ENCODE assay signal across 8 cellular contexts in the genomic region with DNA sequence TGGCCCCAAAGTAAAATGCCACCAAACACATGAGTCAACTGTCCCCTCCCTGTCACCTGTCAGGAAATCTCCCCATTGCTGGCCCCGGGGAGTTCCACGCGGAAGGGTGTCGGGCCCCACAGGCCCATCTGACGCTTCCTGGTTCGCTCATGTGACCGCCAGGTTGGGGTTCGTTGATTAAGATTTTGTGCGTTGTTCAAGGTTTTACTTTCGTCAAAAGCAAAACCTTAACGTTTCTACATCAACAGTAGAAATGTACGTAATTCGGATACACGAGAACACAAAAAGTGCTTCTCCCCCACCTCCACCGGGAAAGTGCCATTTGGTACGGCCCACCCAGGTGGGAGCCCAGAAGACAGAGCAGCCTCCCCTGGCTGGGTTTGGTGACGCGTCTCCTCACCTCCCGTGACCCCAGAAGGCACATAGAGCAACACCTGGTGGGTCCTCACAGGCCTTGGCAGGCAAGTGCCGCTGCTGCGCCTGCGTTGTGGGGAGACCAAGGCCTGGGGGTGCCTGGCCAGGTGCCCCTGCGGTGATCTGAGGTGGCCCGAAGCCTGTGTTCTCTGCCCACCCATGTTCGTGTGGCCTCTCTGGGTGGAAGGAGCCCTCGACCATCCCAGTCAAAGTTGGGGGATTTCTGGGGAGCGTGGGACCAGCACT.
DNase-seq lines count a peak whose midpoint lies in the region; ATAC-seq and TF ChIP-seq lines count a peak whose summit lies in the region.

No MANE protein-coding gene starts in this region.

- ATAC-seq in GM19395 (IDR thresholded peaks at IDR 0.05; ENCODE audit: unreplicated experiment) (peak; percentile 51), HG03460 (IDR thresholded peaks at IDR 0.05; ENCODE audit: unreplicated experiment) (peak; percentile 39), aorta (ENCODE audit: low FRiP score) (no peak)

- peak overlapping the region; percentile 52 for H3K27ac Mint-ChIP-seq in activated T-helper 1 cell treated with anti-CD3 and anti-CD28 coated beads, Interleukin-12 subunit alpha, Interleukin-12 subunit beta, Interleukin-2, Interleukin-4 antibody, amounts not matched to agents 30 ng/mL and 10 ng/mL and 1 ng/mL, durations not matched to agents 14 hours and 24 hours and 36 hours

- H3K36me3 Mint-ChIP-seq in activated T-helper 1 cell treated with anti-CD3 and anti-CD28 coated beads, Interleukin-12 subunit alpha, Interleukin-12 subunit beta, Interleukin-2, Interleukin-4 antibody, amounts not matched to agents 30 ng/mL and 10 ng/mL and 1 ng/mL, durations not matched to agents 14 hours and 24 hours and 36 hours (ENCODE audit: low read depth): peaks cover 1% of the 10 kb centered on the region

- H3K27me3 Mint-ChIP-seq in activated T-helper 1 cell treated with anti-CD3 and anti-CD28 coated beads, Interleukin-12 subunit alpha, Interleukin-12 subunit beta, Interleukin-2, Interleukin-4 antibody, amounts not matched to agents 30 ng/mL and 10 ng/mL and 1 ng/mL, durations not matched to agents 14 hours and 24 hours and 36 hours (ENCODE audit: insufficient read depth): no peaks in the 10 kb centered on the region

- no peak for TF ChIP-seq CTCF in right atrium auricular region (IDR thresholded peaks at IDR 0.05)

- no peak overlapping the region for H3K27ac ChIP-seq in right atrium auricular region
- no peak overlapping the region for H3K27ac ChIP-seq in aorta (ENCODE audit: low read depth in 1 of 2, low read length in 2 of 2)

- no peaks in the 10 kb centered on the region for H3K9me3 Mint-ChIP-seq in activated T-helper 1 cell treated with anti-CD3 and anti-CD28 coated beads, Interleukin-12 subunit alpha, Interleukin-12 subunit beta, Interleukin-2, Interleukin-4 antibody, amounts not matched to agents 30 ng/mL and 10 ng/mL and 1 ng/mL, durations not matched to agents 14 hours and 24 hours and 36 hours

- intact Hi-C loops in activated T-helper 1 cell treated with anti-CD3 and anti-CD28 coated beads, Interleukin-12 subunit alpha, Interleukin-12 subunit beta, Interleukin-2, Interleukin-4 antibody, amounts not matched to agents 30 ng/mL and 10 ng/mL and 1 ng/mL, durations not matched to agents 14 hours and 24 hours and 36 hours (cut with micrococcal nuclease): no loop called here
- intact Hi-C loops in aorta (cut with DNase I): no loop called here

- WGBS in aorta, 2 donors: 93 to 95% methylated on average over 27 of the region's 27 CpGs

- H3K36me3 ChIP-seq in right atrium auricular region (peaks cover 20% of the 10 kb centered on the region), aorta (ENCODE audit: control insufficient read depth in 1 of 2, insufficient read depth in 2 of 2, low read length in 1 of 2) (peaks cover 0 to 2% of the 10 kb centered on the region in 2 donors)

- no peak overlapping the region for H3K4me3 Mint-ChIP-seq in activated T-helper 1 cell treated with anti-CD3 and anti-CD28 coated beads, Interleukin-12 subunit alpha, Interleukin-12 subunit beta, Interleukin-2, Interleukin-4 antibody, amounts not matched to agents 30 ng/mL and 10 ng/mL and 1 ng/mL, durations not matched to agents 14 hours and 24 hours and 36 hours

- no peak for DNase-seq in activated T-helper 1 cell treated with anti-CD3 and anti-CD28 coated beads, Interleukin-12 subunit alpha, Interleukin-12 subunit beta, Interleukin-2, Interleukin-4 antibody, amounts not matched to agents 30 ng/mL and 10 ng/mL and 1 ng/mL, durations not matched to agents 14 hours and 24 hours and 36 hours (ENCODE audit: low spot score)
- peak; percentile 28 for DNase-seq in stimulated activated CD4-positive, alpha-beta T cell treated with anti-CD3 and anti-CD28 coated beads, Interleukin-2, amount 100 ng/mL, for 4 hours (ENCODE audit: low read depth)
- DNase-seq in NCI-H2081 (lab: John Stamatoyannopoulos, UW) (no peak), right atrium auricular region (ENCODE audit: low spot score) (no peak), aorta (no peak), NCI-H226 (no peak)

- H3K4me1 ChIP-seq in right atrium auricular region: peaks cover 5 to 42% of the 10 kb centered on the region in 2 donors
- no peaks in the 10 kb centered on the region for H3K4me1 ChIP-seq in aorta (ENCODE audit: control insufficient read depth in 1 of 2, insufficient read depth in 2 of 2, low read length in 2 of 2)

- H3K4me3 ChIP-seq in right atrium auricular region: no peak overlapping the region
- no peak overlapping the region for H3K4me3 ChIP-seq in aorta (ENCODE audit: low read length in 2 of 2)

- H3K9me3 ChIP-seq in right atrium auricular region (no peaks in the 10 kb centered on the region), aorta (ENCODE audit: control insufficient read depth, low read length) (no peaks in the 10 kb centered on the region)

- peaks cover 10% of the 10 kb centered on the region for H3K4me1 Mint-ChIP-seq in activated T-helper 1 cell treated with anti-CD3 and anti-CD28 coated beads, Interleukin-12 subunit alpha, Interleukin-12 subunit beta, Interleukin-2, Interleukin-4 antibody, amounts not matched to agents 30 ng/mL and 10 ng/mL and 1 ng/mL, durations not matched to agents 14 hours and 24 hours and 36 hours (ENCODE audit: low read depth)

- H3K27me3 ChIP-seq in right atrium auricular region (no peaks in the 10 kb centered on the region), aorta (ENCODE audit: control insufficient read depth in 1 of 2, insufficient read depth in 2 of 2, low read length in 1 of 2) (no peaks in the 10 kb centered on the region)
